ENCODE assay signal across 1 cellular context in genomic region chr20:51529027-51529749, GRCh38.
A peak's percentile ranks its signal among the peaks of the same experiment; 100 is the strongest.
TF ChIP-seq lines count a peak whose summit lies in the region.

No MANE protein-coding gene starts in this region.

TF ChIP-seq in K562, 482 proteins besides CTCF, POLR2A, EP300 and RAD21 (continued from another document and continues in another):
- TF ChIP-seq CHD7 (IDR thresholded peaks at IDR 0.05; ENCODE audit: low read depth, low read length) (no peak), SETDB1 (IDR thresholded peaks at IDR 0.05; ENCODE audit: low read length) (no peak), ZFP30 (CRISPR knock-in tag; IDR thresholded peaks at IDR 0.05; ENCODE audit: borderline replicate concordance) (no peak), ZNF3 (CRISPR knock-in tag; IDR thresholded peaks at IDR 0.05) (no peak), MTA2 (IDR thresholded peaks at IDR 0.05; ENCODE audit: low read depth) (no peak), NFIC (IDR thresholded peaks at IDR 0.05) (peak; percentile 15; the same call in 1 of the 2 replicates), RUNX1 (IDR thresholded peaks at IDR 0.05; ENCODE audit: low read depth) (no peak), SMARCA5 (IDR thresholded peaks at IDR 0.05) (no peak), TOE1 (IDR thresholded peaks at IDR 0.05; ENCODE audit: borderline replicate concordance) (no peak), TOE1 (CRISPR knock-in tag; IDR thresholded peaks at IDR 0.05; ENCODE audit: borderline replicate concordance, low read depth) (no peak), HMG20A (CRISPR knock-in tag; conservative IDR thresholded peaks at IDR 0.05) (no peak), NONO (IDR thresholded peaks at IDR 0.05; ENCODE audit: low read depth in 2 of 2, low read length in 1 of 2) (no peak), USF2 (CRISPR knock-in tag; IDR thresholded peaks at IDR 0.05) (no peak), TRIM28 (IDR thresholded peaks at IDR 0.05) (no peak), IFI16 (CRISPR knock-in tag; IDR thresholded peaks at IDR 0.05) (no peak), RBM34 (IDR thresholded peaks at IDR 0.05; ENCODE audit: borderline replicate concordance, insufficient read depth, low read length) (no peak), MAZ (CRISPR knock-in tag; conservative IDR thresholded peaks at IDR 0.05 in 1 of 2, IDR thresholded peaks at IDR 0.05 in 1 of 2) (no peak), ZBTB1 (CRISPR knock-in tag; IDR thresholded peaks at IDR 0.05; ENCODE audit: borderline replicate concordance, low read depth) (no peak), GTF2E2 (tag; IDR thresholded peaks at IDR 0.05) (no peak), HOXB6 (CRISPR knock-in tag; IDR thresholded peaks at IDR 0.05; ENCODE audit: borderline replicate concordance) (no peak), VEZF1 (CRISPR knock-in tag; IDR thresholded peaks at IDR 0.05) (peak; percentile 26; the same call in 1 of the 2 replicates)
- TF ChIP-seq, protein P1, sequence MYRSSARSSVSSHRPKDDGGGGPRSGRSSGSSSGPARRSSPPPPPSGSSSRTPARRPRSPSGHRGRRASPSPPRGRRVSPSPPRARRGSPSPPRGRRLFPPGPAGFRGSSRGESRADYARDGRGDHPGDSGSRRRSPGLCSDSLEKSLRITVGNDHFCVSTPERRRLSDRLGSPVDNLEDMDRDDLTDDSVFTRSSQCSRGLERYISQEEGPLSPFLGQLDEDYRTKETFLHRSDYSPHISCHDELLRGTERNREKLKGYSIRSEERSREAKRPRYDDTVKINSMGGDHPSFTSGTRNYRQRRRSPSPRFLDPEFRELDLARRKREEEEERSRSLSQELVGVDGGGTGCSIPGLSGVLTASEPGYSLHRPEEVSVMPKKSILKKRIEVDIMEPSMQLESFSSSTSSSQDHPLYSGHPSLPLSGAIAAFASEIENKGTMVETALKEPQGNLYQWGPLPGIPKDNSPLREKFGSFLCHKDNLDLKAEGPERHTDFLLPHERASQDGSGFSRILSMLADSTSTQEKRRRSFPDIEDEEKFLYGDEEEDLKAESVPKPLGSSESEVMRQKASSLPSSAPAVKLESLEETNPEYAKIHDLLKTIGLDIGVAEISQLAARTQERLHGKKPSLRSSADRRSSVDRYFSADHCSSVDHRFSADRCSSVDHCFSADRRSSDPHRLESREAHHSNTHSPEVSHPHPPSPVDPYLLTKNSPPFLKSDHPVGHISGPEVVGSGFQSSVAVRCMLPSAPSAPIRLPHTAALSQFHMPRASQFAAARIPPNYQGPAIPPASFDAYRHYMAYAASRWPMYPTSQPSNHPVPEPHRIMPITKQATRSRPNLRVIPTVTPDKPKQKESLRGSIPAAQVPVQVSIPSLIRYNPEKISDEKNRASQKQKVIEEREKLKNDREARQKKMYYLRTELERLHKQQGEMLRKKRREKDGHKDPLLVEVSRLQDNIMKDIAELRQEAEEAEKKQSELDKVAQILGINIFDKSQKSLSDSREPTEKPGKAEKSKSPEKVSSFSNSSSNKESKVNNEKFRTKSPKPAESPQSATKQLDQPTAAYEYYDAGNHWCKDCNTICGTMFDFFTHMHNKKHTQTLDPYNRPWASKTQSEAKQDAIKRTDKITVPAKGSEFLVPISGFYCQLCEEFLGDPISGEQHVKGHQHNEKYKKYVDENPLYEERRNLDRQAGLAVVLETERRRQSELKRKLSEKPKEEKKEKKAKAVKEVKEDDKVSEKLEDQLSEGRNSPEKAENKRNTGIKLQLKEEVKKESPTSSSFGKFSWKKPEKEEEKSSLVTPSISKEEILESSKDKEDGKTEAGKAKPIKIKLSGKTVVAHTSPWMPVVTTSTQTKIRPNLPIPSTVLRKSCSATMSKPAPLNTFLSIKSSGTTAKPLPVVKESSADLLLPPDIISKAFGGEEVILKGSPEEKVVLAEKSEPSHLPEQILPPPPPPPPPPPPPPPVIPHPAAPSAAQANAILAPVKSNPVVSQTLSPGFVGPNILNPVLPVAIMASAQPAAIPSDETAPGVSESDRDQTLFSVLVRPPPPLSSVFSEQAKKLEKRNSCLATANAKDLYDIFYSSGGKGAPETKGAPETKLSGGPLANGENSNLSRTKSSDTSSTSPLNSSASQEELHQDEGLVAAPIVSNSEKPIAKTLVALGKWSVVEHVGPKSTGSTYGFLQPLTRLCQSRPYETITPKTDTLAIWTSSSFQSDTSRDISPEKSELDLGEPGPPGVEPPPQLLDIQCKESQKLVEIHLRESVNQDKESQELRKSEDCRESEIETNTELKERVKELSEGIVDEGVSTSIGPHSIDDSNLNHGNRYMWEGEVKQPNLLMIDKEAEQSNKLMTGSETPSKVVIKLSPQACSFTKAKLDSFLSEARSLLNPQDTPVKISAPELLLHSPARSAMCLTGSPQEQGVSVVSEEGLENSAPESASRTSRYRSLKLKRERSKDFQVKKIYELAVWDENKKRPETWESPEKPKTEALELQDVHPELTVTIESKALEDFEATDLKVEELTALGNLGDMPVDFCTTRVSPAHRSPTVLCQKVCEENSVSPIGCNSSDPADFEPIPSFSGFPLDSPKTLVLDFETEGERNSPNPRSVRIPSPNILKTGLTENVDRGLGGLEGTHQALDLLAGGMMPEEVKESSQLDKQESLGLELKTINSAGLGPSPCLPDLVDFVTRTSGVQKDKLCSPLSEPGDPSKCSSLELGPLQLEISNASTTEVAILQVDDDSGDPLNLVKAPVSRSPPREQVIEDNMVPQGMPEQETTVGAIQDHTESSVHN (IDR thresholded peaks at IDR 0.05; ENCODE audit: borderline replicate concordance in 1 of 2, low read depth in 1 of 2): no peak
- TF ChIP-seq, protein P2, sequence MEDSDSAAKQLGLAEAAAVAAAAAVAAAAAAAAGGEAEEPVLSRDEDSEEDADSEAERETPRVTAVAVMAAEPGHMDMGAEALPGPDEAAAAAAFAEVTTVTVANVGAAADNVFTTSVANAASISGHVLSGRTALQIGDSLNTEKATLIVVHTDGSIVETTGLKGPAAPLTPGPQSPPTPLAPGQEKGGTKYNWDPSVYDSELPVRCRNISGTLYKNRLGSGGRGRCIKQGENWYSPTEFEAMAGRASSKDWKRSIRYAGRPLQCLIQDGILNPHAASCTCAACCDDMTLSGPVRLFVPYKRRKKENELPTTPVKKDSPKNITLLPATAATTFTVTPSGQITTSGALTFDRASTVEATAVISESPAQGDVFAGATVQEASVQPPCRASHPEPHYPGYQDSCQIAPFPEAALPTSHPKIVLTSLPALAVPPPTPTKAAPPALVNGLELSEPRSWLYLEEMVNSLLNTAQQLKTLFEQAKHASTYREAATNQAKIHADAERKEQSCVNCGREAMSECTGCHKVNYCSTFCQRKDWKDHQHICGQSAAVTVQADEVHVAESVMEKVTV (CRISPR knock-in tag; IDR thresholded peaks at IDR 0.05): no peak
- TF ChIP-seq, protein P3, sequence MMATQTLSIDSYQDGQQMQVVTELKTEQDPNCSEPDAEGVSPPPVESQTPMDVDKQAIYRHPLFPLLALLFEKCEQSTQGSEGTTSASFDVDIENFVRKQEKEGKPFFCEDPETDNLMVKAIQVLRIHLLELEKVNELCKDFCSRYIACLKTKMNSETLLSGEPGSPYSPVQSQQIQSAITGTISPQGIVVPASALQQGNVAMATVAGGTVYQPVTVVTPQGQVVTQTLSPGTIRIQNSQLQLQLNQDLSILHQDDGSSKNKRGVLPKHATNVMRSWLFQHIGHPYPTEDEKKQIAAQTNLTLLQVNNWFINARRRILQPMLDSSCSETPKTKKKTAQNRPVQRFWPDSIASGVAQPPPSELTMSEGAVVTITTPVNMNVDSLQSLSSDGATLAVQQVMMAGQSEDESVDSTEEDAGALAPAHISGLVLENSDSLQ (IDR thresholded peaks at IDR 0.05): peak; percentile 39; the same call in 1 of the 2 replicates
- TF ChIP-seq, protein P4, sequence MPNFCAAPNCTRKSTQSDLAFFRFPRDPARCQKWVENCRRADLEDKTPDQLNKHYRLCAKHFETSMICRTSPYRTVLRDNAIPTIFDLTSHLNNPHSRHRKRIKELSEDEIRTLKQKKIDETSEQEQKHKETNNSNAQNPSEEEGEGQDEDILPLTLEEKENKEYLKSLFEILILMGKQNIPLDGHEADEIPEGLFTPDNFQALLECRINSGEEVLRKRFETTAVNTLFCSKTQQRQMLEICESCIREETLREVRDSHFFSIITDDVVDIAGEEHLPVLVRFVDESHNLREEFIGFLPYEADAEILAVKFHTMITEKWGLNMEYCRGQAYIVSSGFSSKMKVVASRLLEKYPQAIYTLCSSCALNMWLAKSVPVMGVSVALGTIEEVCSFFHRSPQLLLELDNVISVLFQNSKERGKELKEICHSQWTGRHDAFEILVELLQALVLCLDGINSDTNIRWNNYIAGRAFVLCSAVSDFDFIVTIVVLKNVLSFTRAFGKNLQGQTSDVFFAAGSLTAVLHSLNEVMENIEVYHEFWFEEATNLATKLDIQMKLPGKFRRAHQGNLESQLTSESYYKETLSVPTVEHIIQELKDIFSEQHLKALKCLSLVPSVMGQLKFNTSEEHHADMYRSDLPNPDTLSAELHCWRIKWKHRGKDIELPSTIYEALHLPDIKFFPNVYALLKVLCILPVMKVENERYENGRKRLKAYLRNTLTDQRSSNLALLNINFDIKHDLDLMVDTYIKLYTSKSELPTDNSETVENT (CRISPR knock-in tag; IDR thresholded peaks at IDR 0.05): no peak
